17 cellular contexts compared by ENCODE assay signal in the genomic region with DNA sequence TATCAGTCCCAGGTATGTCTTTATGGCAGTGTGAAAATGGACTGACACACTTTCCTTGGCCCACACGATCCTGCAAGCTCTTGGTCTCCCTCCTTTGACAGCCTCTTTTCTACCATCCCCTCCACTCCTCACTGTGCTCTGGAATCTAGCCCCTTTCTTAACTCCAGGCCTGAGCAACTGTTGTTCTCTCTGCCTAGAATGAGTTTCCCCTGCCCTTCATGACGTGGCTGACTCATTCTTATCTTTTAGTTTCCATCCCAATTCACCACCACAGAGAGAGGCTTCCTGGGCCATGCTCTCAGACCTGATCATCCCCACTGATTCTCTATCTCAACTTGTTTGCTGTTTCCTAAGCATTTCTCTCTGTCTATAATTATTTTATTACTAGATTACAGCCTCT.
A peak's percentile ranks its signal among the peaks of the same experiment; 100 is the strongest.
DNase-seq lines count a peak whose midpoint lies in the region; ATAC-seq and TF ChIP-seq lines count a peak whose summit lies in the region.
"Had no signal": no experiment of that assay in that cellular context is flagged by ENCODE, and none has a peak within 500 bp of the region (broad histone marks: within the 10 kb centered on the region; RNA-seq: fewer than 3 reads in every experiment).

No MANE protein-coding gene starts in this region.

- POLR2A ChIA-PET in activated CD4-positive, alpha-beta T cell treated with anti-CD3 and anti-CD28 coated beads for 36 hours (lab: Charles Lee): no interaction called here

- peaks cover 34% of the 10 kb centered on the region for H3K4me1 Mint-ChIP-seq in activated CD4-positive, alpha-beta T cell treated with anti-CD3 and anti-CD28 coated beads for 36 hours
- peaks cover 65% of the 10 kb centered on the region for H3K4me1 Mint-ChIP-seq in activated naive CD8-positive, alpha-beta T cell treated with anti-CD3 and anti-CD28 coated beads, Interleukin-2, amount 50 U/mL, for 24 hours
- peaks cover 18% of the 10 kb centered on the region for H3K4me1 Mint-ChIP-seq in nephron progenitor cell
- peaks cover 24% of the 10 kb centered on the region for H3K4me1 Mint-ChIP-seq in chondrocyte (ENCODE audit: low read depth)
- H3K4me1 Mint-ChIP-seq: T-helper 17 cell had no signal

- intact Hi-C loops in activated CD4-positive, alpha-beta T cell treated with anti-CD3 and anti-CD28 coated beads for 36 hours (cut with DNase I, micrococcal nuclease): loop anchor here (1.0 to 5.0 kb wide), 3 partner anchors 10 to 65 kb away; no protein-coding TSS in a partner anchor

- H3K36me3 Mint-ChIP-seq in activated CD4-positive, alpha-beta T cell treated with anti-CD3 and anti-CD28 coated beads for 36 hours (ENCODE audit: low read depth): no peaks in the 10 kb centered on the region
- H3K36me3 Mint-ChIP-seq in activated naive CD8-positive, alpha-beta T cell treated with anti-CD3 and anti-CD28 coated beads, Interleukin-2, amount 50 U/mL, for 24 hours (ENCODE audit: low read depth): peaks cover 5% of the 10 kb centered on the region
- H3K36me3 Mint-ChIP-seq in nephron progenitor cell (ENCODE audit: low read depth) (peaks cover 19% of the 10 kb centered on the region), chondrocyte (ENCODE audit: low read depth) (no peaks in the 10 kb centered on the region)

- peak overlapping the region; percentile 9 for H3K4me3 Mint-ChIP-seq in activated CD4-positive, alpha-beta T cell treated with anti-CD3 and anti-CD28 coated beads for 36 hours
- H3K4me3 Mint-ChIP-seq in activated naive CD8-positive, alpha-beta T cell treated with anti-CD3 and anti-CD28 coated beads, Interleukin-2, amount 50 U/mL, for 24 hours: peak overlapping the region; percentile 49
- H3K4me3 Mint-ChIP-seq in nephron progenitor cell (no peak overlapping the region), chondrocyte (ENCODE audit: unreplicated experiment) (no peak overlapping the region)
- H3K4me3 Mint-ChIP-seq: T-helper 17 cell had no signal

- CTCF ChIA-PET in activated CD4-positive, alpha-beta T cell treated with anti-CD3 and anti-CD28 coated beads for 36 hours (lab: Charles Lee): no interaction called here

- peak; percentile 86 for ATAC-seq in activated CD4-positive, alpha-beta T cell treated with anti-CD3 and anti-CD28 coated beads for 36 hours
- peak; percentile 84 for ATAC-seq in activated naive CD8-positive, alpha-beta T cell treated with anti-CD3 and anti-CD28 coated beads, Interleukin-2, amount 50 U/mL, for 24 hours
- ATAC-seq: A549, Panc1, T-helper 17 cell had no signal

- peaks cover 7% of the 10 kb centered on the region for H3K9me3 Mint-ChIP-seq in activated CD4-positive, alpha-beta T cell treated with anti-CD3 and anti-CD28 coated beads for 36 hours (ENCODE audit: low read depth)
- peaks cover 16% of the 10 kb centered on the region for H3K9me3 Mint-ChIP-seq in activated naive CD8-positive, alpha-beta T cell treated with anti-CD3 and anti-CD28 coated beads, Interleukin-2, amount 50 U/mL, for 24 hours
- H3K9me3 Mint-ChIP-seq in nephron progenitor cell (peaks cover 28% of the 10 kb centered on the region), chondrocyte (ENCODE audit: low read depth) (peaks cover 5% of the 10 kb centered on the region)

- peaks cover 48% of the 10 kb centered on the region for H3K27me3 Mint-ChIP-seq in activated CD4-positive, alpha-beta T cell treated with anti-CD3 and anti-CD28 coated beads for 36 hours
- peaks cover 10% of the 10 kb centered on the region for H3K27me3 Mint-ChIP-seq in activated naive CD8-positive, alpha-beta T cell treated with anti-CD3 and anti-CD28 coated beads, Interleukin-2, amount 50 U/mL, for 24 hours
- H3K27me3 Mint-ChIP-seq in nephron progenitor cell (ENCODE audit: low read depth, poor library complexity) (no peaks in the 10 kb centered on the region), chondrocyte (ENCODE audit: low read depth) (no peaks in the 10 kb centered on the region)

- H3K27ac Mint-ChIP-seq in activated CD4-positive, alpha-beta T cell treated with anti-CD3 and anti-CD28 coated beads for 36 hours: peak overlapping the region; percentile 73
- peak overlapping the region; percentile 98 for H3K27ac Mint-ChIP-seq in activated naive CD8-positive, alpha-beta T cell treated with anti-CD3 and anti-CD28 coated beads, Interleukin-2, amount 50 U/mL, for 24 hours
- H3K27ac Mint-ChIP-seq in nephron progenitor cell (peak overlapping the region; percentile 10), chondrocyte (ENCODE audit: unreplicated experiment) (no peak overlapping the region)
- H3K27ac Mint-ChIP-seq: T-helper 17 cell had no signal

- TF ChIP-seq CTCF in nephron progenitor cell (IDR thresholded peaks at IDR 0.05): no peak
- no peak for TF ChIP-seq CTCF in chondrocyte (IDR thresholded peaks at IDR 0.05)

- DNase-seq in activated CD4-positive, alpha-beta T cell treated with anti-CD3 and anti-CD28 coated beads for 36 hours: peak; percentile 49
- DNase-seq in activated CD4-positive, alpha-beta T cell treated with anti-CD3 and anti-CD28 coated beads, Interleukin-2, amount 50 U/mL, for 4 hours: no peak
- DNase-seq in HT1080 (ENCODE audit: low read depth) (peak; percentile 60), nephron progenitor cell (no peak), chondrocyte (ENCODE audit: low spot score) (no peak), DMS53 treated with DMSO at 0.1 percent for 48 hours (lab: John Stamatoyannopoulos, UW; ENCODE audit: unreplicated experiment) (no peak)
- peak; percentile 19 for DNase-seq in activated naive CD8-positive, alpha-beta T cell treated with anti-CD3 and anti-CD28 coated beads, Interleukin-2, amount 50 U/mL, for 24 hours
- no peak for DNase-seq in activated CD4-positive, CD25-positive, alpha-beta regulatory T cell treated with anti-CD3 and anti-CD28 coated beads, Interleukin-2, amount 50 U/mL, for 72 hours
- DNase-seq: activated CD8-positive, alpha-beta memory T cell treated with anti-CD3 and anti-CD28 coated beads, Interleukin-2, amount 50 U/mL, for 48 hours; NCI-H1417; NCI-H510A treated with DMSO at 0.1 percent for 48 hours; ovary; spleen; T-helper 17 cell; trophoblast cell had no signal

Comparison
In these comparisons a context has a peak if more than half of its experiments do, and no peak if none do; other contexts are left out.
1. DNase-seq: peak in activated CD4-positive, alpha-beta T cell treated with anti-CD3 and anti-CD28 coated beads for 36 hours (single experiment), HT1080 (single experiment) and activated naive CD8-positive, alpha-beta T cell treated with anti-CD3 and anti-CD28 coated beads, Interleukin-2, amount 50 U/mL, for 24 hours (single experiment); none in activated CD4-positive, alpha-beta T cell treated with anti-CD3 and anti-CD28 coated beads, Interleukin-2, amount 50 U/mL, for 4 hours (0 of 2), nephron progenitor cell (single experiment), chondrocyte (single experiment), activated CD4-positive, CD25-positive, alpha-beta regulatory T cell treated with anti-CD3 and anti-CD28 coated beads, Interleukin-2, amount 50 U/mL, for 72 hours (single experiment) and DMS53 treated with DMSO at 0.1 percent for 48 hours (single experiment).
2. H3K4me3 Mint-ChIP-seq: peak in activated CD4-positive, alpha-beta T cell treated with anti-CD3 and anti-CD28 coated beads for 36 hours (single experiment) and activated naive CD8-positive, alpha-beta T cell treated with anti-CD3 and anti-CD28 coated beads, Interleukin-2, amount 50 U/mL, for 24 hours (single experiment); none in nephron progenitor cell (single experiment) and chondrocyte (single experiment).